Comparison of ENCODE assay signal across 15 cellular contexts in genomic region chr14:33617154-33617553, GRCh38.
A peak's percentile ranks its signal among the peaks of the same experiment; 100 is the strongest.
DNase-seq lines count a peak whose midpoint lies in the region; ATAC-seq and TF ChIP-seq lines count a peak whose summit lies in the region.
"Had no signal": no experiment of that assay in that cellular context is flagged by ENCODE, and none has a peak within 500 bp of the region (broad histone marks: within the 10 kb centered on the region; RNA-seq: fewer than 3 reads in every experiment).

No MANE protein-coding gene starts in this region.

- ATAC-seq in foreskin keratinocyte (peak; percentile 84), GM21723 (IDR thresholded peaks at IDR 0.05; ENCODE audit: unreplicated experiment) (no peak), HG03095 (IDR thresholded peaks at IDR 0.05; ENCODE audit: unreplicated experiment) (no peak), left lung (no peak)
- ATAC-seq: activated CD4-positive, CD25-positive, alpha-beta regulatory T cell treated with anti-CD3 and anti-CD28 coated beads, Interleukin-2, amount 50 U/mL, for 24 hours; K562 had no signal

- intact Hi-C loops in left lung (cut with DNase I) = no loop called here

- H3K27me3 ChIP-seq in foreskin keratinocyte = peaks cover 15% of the 10 kb centered on the region
- H3K27me3 ChIP-seq in left lung = no peaks in the 10 kb centered on the region
- H3K27me3 ChIP-seq: esophagus squamous epithelium, neural progenitor cell had no signal

- DNase-seq in AG10803 (ENCODE audit: low read depth) (peak; percentile 75), HS-5 (ENCODE audit: low read depth) (peak; percentile 53), SW480 (ENCODE audit: low spot score) (peak; percentile 27), foreskin keratinocyte (peak; percentile 63 to 81), left lung (no peak)
- no peak for DNase-seq in effector CD4-positive, alpha-beta T cell
- DNase-seq: CD4-positive, alpha-beta T cell; esophagus squamous epithelium; GOT3; stimulated activated CD4-positive, alpha-beta T cell treated with anti-CD3 and anti-CD28 coated beads, Interleukin-12 subunit alpha, Interleukin-12 subunit beta, amount 100 ng/mL, for 4 hours had no signal

- H3K4me3 ChIP-seq in AG10803 (ENCODE audit: low read length) (no peak overlapping the region), left lung (no peak overlapping the region)
- H3K4me3 ChIP-seq: esophagus squamous epithelium, K562, neural progenitor cell had no signal

- peaks cover 17% of the 10 kb centered on the region for H3K4me1 ChIP-seq in foreskin keratinocyte
- no peaks in the 10 kb centered on the region for H3K4me1 ChIP-seq in left lung

- H3K36me3 ChIP-seq in left lung = no peaks in the 10 kb centered on the region
- H3K36me3 ChIP-seq: esophagus squamous epithelium, neural progenitor cell had no signal

- TF ChIP-seq CTCF in AG10803 (conservative IDR thresholded peaks at IDR 0.05; ENCODE audit: low read length) = no peak
- no peak for TF ChIP-seq CTCF in foreskin keratinocyte (conservative IDR thresholded peaks at IDR 0.05)
- no peak for TF ChIP-seq CTCF in left lung (IDR thresholded peaks at IDR 0.05)

- H3K9me3 ChIP-seq in left lung = no peaks in the 10 kb centered on the region
- H3K9me3 ChIP-seq: esophagus squamous epithelium had no signal

- H3K27ac ChIP-seq in foreskin keratinocyte (no peak overlapping the region), left lung (no peak overlapping the region)
- H3K27ac ChIP-seq: esophagus squamous epithelium, neural progenitor cell had no signal

Comparison
In these comparisons a context has a peak if more than half of its experiments do, and no peak if none do; other contexts are left out.
1. DNase-seq: peak in AG10803 (single experiment), HS-5 (single experiment), SW480 (single experiment) and foreskin keratinocyte (2 of 2); none in effector CD4-positive, alpha-beta T cell (single experiment) and left lung (0 of 2).